Comparison of ENCODE assay signal across 9 cellular contexts in genomic region chrX:25012793-25013592, GRCh38. TPM values are rescaled to one million over a fixed set of nuclear protein-coding genes. Genes with fewer than 3 reads are reported as not detected.
DNase-seq lines count a peak whose midpoint lies in the region; ATAC-seq and TF ChIP-seq lines count a peak whose summit lies in the region.
"Had no signal": no experiment of that assay in that cellular context is flagged by ENCODE, and none has a peak within 500 bp of the region (broad histone marks: within the 10 kb centered on the region; RNA-seq: fewer than 3 reads in every experiment).

No MANE protein-coding gene starts in this region.

- H4K20me1 ChIP-seq in SU-DHL-6 (ENCODE audit: low read depth, low read length) = no peaks in the 10 kb centered on the region

- H3K4me2 ChIP-seq in SU-DHL-6 (ENCODE audit: low read depth, low read length, poor library complexity, severe bottlenecking) = peak overlapping the region; percentile 44

- H3K4me3 ChIP-seq in left ventricle myocardium inferior = peak overlapping the region; percentile 46
- peak overlapping the region; percentile 38 for H3K4me3 ChIP-seq in SU-DHL-6 (ENCODE audit: insufficient read depth, low read length, poor library complexity, severe bottlenecking)
- H3K4me3 ChIP-seq in aorta (ENCODE audit: low read length in 2 of 2) = peak overlapping the region; percentile 5 to 36

- H3K27me3 ChIP-seq in left ventricle myocardium inferior (ENCODE audit: low read depth) (peaks cover 97% of the 10 kb centered on the region), SU-DHL-6 (ENCODE audit: low read length) (no peaks in the 10 kb centered on the region), aorta (ENCODE audit: control insufficient read depth in 1 of 2, insufficient read depth in 2 of 2, low read length in 1 of 2) (peaks cover 0 to 1% of the 10 kb centered on the region in 2 donors), foreskin keratinocyte (peaks cover 95% of the 10 kb centered on the region)

- DNase-seq in left ventricle myocardium inferior = no peak
- DNase-seq in Right ventricle myocardium inferior (ENCODE audit: missing footprints) = no peak
- DNase-seq in kidney tubule cell (ENCODE audit: low spot score) = peak; percentile 16
- DNase-seq in aorta = no peak
- DNase-seq in foreskin keratinocyte = no peak

- H3F3A ChIP-seq in SU-DHL-6 (ENCODE audit: insufficient read depth) = no peaks in the 10 kb centered on the region

- H3K9me2 ChIP-seq in SU-DHL-6 (replicated peaks; ENCODE audit: insufficient read depth, low read length) = no peaks in the 10 kb centered on the region

- H3K79me2 ChIP-seq in SU-DHL-6 (ENCODE audit: insufficient read depth, low read length) = no peaks in the 10 kb centered on the region

- TF ChIP-seq CTCF in left ventricle myocardium inferior (IDR thresholded peaks at IDR 0.05; ENCODE audit: borderline replicate concordance) = no peak
- TF ChIP-seq CTCF in SU-DHL-6 (IDR thresholded peaks at IDR 0.05; ENCODE audit: insufficient read depth, low read length, poor library complexity, severe bottlenecking) = no peak
- no peak for TF ChIP-seq CTCF in foreskin keratinocyte (conservative IDR thresholded peaks at IDR 0.05)

- H3K36me3 ChIP-seq in left ventricle myocardium inferior = no peaks in the 10 kb centered on the region
- no peaks in the 10 kb centered on the region for H3K36me3 ChIP-seq in SU-DHL-6 (ENCODE audit: low read length)
- H3K36me3 ChIP-seq in aorta (ENCODE audit: control insufficient read depth in 1 of 2, insufficient read depth in 2 of 2, low read length in 1 of 2) = no peaks in the 10 kb centered on the region

- H3K9me3 ChIP-seq in left ventricle myocardium inferior (replicated peaks) (no peaks in the 10 kb centered on the region), SU-DHL-6 (ENCODE audit: insufficient read depth, low read length) (no peaks in the 10 kb centered on the region), aorta (ENCODE audit: control insufficient read depth, low read length) (no peaks in the 10 kb centered on the region)

- WGBS in aorta, 2 donors = 1 to 26% methylated on average over 89 to 97 of the region's 97 CpGs

- ATAC-seq in Right ventricle myocardium inferior = no peak
- ATAC-seq in aorta (ENCODE audit: low FRiP score) = no peak
- no peak for ATAC-seq in foreskin keratinocyte
- ATAC-seq in HG02970 (IDR thresholded peaks at IDR 0.05; ENCODE audit: low FRiP score, unreplicated experiment) = no peak
- ATAC-seq in HG03108 (IDR thresholded peaks at IDR 0.05; ENCODE audit: unreplicated experiment) = no peak

- peak overlapping the region; percentile 28; the same call in 1 of the 2 replicates for H3K9ac ChIP-seq in SU-DHL-6 (ENCODE audit: low read length)

- no peak overlapping the region for H2AFZ ChIP-seq in SU-DHL-6 (ENCODE audit: low read depth, low read length, severe bottlenecking)

- H3K4me1 ChIP-seq in left ventricle myocardium inferior = peaks cover 20% of the 10 kb centered on the region
- no peaks in the 10 kb centered on the region for H3K4me1 ChIP-seq in aorta (ENCODE audit: control insufficient read depth in 1 of 2, insufficient read depth in 2 of 2, low read length in 2 of 2)
- no peaks in the 10 kb centered on the region for H3K4me1 ChIP-seq in foreskin keratinocyte

- intact Hi-C loops in left ventricle myocardium inferior (cut with micrococcal nuclease) (no loop called here), Right ventricle myocardium inferior (cut with DNase I) (no loop called here), aorta (cut with DNase I) (no loop called here)

- H3K27ac ChIP-seq in left ventricle myocardium inferior (replicated peaks) = no peak overlapping the region
- no peak overlapping the region for H3K27ac ChIP-seq in SU-DHL-6 (ENCODE audit: low read depth, low read length)
- H3K27ac ChIP-seq in aorta (ENCODE audit: low read depth in 1 of 2, low read length in 2 of 2) = no peak overlapping the region
- H3K27ac ChIP-seq in foreskin keratinocyte = no peak overlapping the region

RNA-seq across cellular contexts. Expression of gene ARX, which starts 2.8 kb away (rescaled TPM):
- not detected for total RNA-seq in left ventricle myocardium inferior
- total RNA-seq in Right ventricle myocardium inferior = not detected
- total RNA-seq in aorta = not detected
- not detected for polyA plus RNA-seq in aorta
- total RNA-seq in foreskin keratinocyte = not detected in 2 replicates
- not detected in 2 replicates for polyA plus RNA-seq in foreskin keratinocyte
- total RNA-seq: dermis microvascular lymphatic vessel endothelial cell had no signal
